ENCODE assay signal across 36 cellular contexts in genomic region chr7:136057509-136057908, GRCh38.
"Had no signal": no experiment of that assay in that cellular context is flagged by ENCODE, and none has a peak within 500 bp of the region (broad histone marks: within the 10 kb centered on the region; RNA-seq: fewer than 3 reads in every experiment).

No MANE protein-coding gene starts in this region.

- H3K4me1 Mint-ChIP-seq: activated naive CD4-positive, alpha-beta T cell treated with anti-CD3 and anti-CD28 coated beads, Interleukin-2, amount 10 ng/mL, durations not matched to agents 7 days and 5 days; activated naive CD4-positive, alpha-beta T cell treated with anti-CD3 and anti-CD28 coated beads, Interleukin-2, amount 50 U/mL, for 24 hours; activated naive CD8-positive, alpha-beta T cell treated with anti-CD3 and anti-CD28 coated beads for 36 hours; activated naive CD8-positive, alpha-beta T cell treated with anti-CD3 and anti-CD28 coated beads, Interleukin-2, amount 10 ng/mL, durations not matched to agents 7 days and 5 days; activated naive CD8-positive, alpha-beta T cell treated with anti-CD3 and anti-CD28 coated beads, Interleukin-2, amount 50 U/mL, for 24 hours had no signal

- H3K9me3 Mint-ChIP-seq: activated naive CD4-positive, alpha-beta T cell treated with anti-CD3 and anti-CD28 coated beads for 36 hours; activated naive CD4-positive, alpha-beta T cell treated with anti-CD3 and anti-CD28 coated beads, Interleukin-2, amount 10 ng/mL, durations not matched to agents 7 days and 5 days; activated naive CD8-positive, alpha-beta T cell treated with anti-CD3 and anti-CD28 coated beads for 36 hours; activated naive CD8-positive, alpha-beta T cell treated with anti-CD3 and anti-CD28 coated beads, Interleukin-2, amount 10 ng/mL, durations not matched to agents 7 days and 5 days; activated naive CD8-positive, alpha-beta T cell treated with anti-CD3 and anti-CD28 coated beads, Interleukin-2, amount 50 U/mL, for 24 hours; activated T-cell treated with anti-CD3 and anti-CD28 coated beads, Interleukin-2, amount 50 U/mL, for 24 hours; activated T-cell treated with anti-CD3 and anti-CD28 coated beads, Interleukin-2, amount 50 U/mL, for 4 hours; activated T-cell treated with anti-CD3 and anti-CD28 coated beads, Interleukin-2, amount 50 U/mL, for 72 hours; activated T-helper 1 cell treated with anti-CD3 and anti-CD28 coated beads, Interleukin-12 subunit alpha, Interleukin-12 subunit beta, Interleukin-2, Interleukin-4 antibody, amounts not matched to agents 30 ng/mL and 10 ng/mL and 1 ng/mL, durations not matched to agents 14 hours and 24 hours and 36 hours; activated T-helper 17 cell treated with anti-CD3 and anti-CD28 coated beads, Interleukin-2, amount 50 U/mL, for 72 hours; activated T-helper 2 cell treated with anti-CD3 and anti-CD28 coated beads, Interferon-gamma antibody, Interleukin-2, Interleukin-4, amounts not matched to agents 10 μg/mL and 5 μg/mL and 100 μg/mL, durations not matched to agents 14 hours and 24 hours and 36 hours; central memory CD8-positive, alpha-beta T cell had no signal

- H3K4me3 ChIP-seq: adrenal gland, ascending aorta, body of pancreas, breast epithelium, cardiac muscle cell had no signal

- H3K36me3 ChIP-seq: adrenal gland, ascending aorta, brain microvascular endothelial cell, breast epithelium, cardiac muscle cell had no signal

- H3K4me3 Mint-ChIP-seq: activated naive CD4-positive, alpha-beta T cell treated with anti-CD3 and anti-CD28 coated beads for 36 hours; activated naive CD4-positive, alpha-beta T cell treated with anti-CD3 and anti-CD28 coated beads, Interleukin-2, amount 10 ng/mL, durations not matched to agents 7 days and 5 days; activated naive CD4-positive, alpha-beta T cell treated with anti-CD3 and anti-CD28 coated beads, Interleukin-2, amount 50 U/mL, for 24 hours; activated naive CD8-positive, alpha-beta T cell; activated naive CD8-positive, alpha-beta T cell treated with anti-CD3 and anti-CD28 coated beads for 36 hours; activated naive CD8-positive, alpha-beta T cell treated with anti-CD3 and anti-CD28 coated beads, Interleukin-2, amount 10 ng/mL, durations not matched to agents 7 days and 5 days; activated naive CD8-positive, alpha-beta T cell treated with anti-CD3 and anti-CD28 coated beads, Interleukin-2, amount 50 U/mL, for 24 hours; activated T-cell treated with anti-CD3 and anti-CD28 coated beads, Interleukin-2, amount 50 U/mL, for 24 hours; activated T-cell treated with anti-CD3 and anti-CD28 coated beads, Interleukin-2, amount 50 U/mL, for 4 hours; activated T-cell treated with anti-CD3 and anti-CD28 coated beads, Interleukin-2, amount 50 U/mL, for 72 hours; activated T-helper 1 cell treated with anti-CD3 and anti-CD28 coated beads, Interleukin-12 subunit alpha, Interleukin-12 subunit beta, Interleukin-2, Interleukin-4 antibody, amounts not matched to agents 30 ng/mL and 10 ng/mL and 1 ng/mL, durations not matched to agents 14 hours and 24 hours and 36 hours; activated T-helper 17 cell treated with anti-CD3 and anti-CD28 coated beads, Interleukin-2, amount 50 U/mL, for 72 hours; brain; central memory CD8-positive, alpha-beta T cell had no signal

- H3K36me3 Mint-ChIP-seq: activated naive CD4-positive, alpha-beta T cell treated with anti-CD3 and anti-CD28 coated beads, Interleukin-2, amount 10 ng/mL, durations not matched to agents 7 days and 5 days; activated naive CD8-positive, alpha-beta T cell treated with anti-CD3 and anti-CD28 coated beads, Interleukin-2, amount 10 ng/mL, durations not matched to agents 7 days and 5 days; brain had no signal

- FAIRE-seq: astrocyte, bronchial epithelial cell had no signal

- H3K27ac ChIP-seq: adrenal gland, ascending aorta, body of pancreas, brain microvascular endothelial cell, breast epithelium, cardiac muscle cell had no signal

- H3K27me3 ChIP-seq: adrenal gland, ascending aorta, body of pancreas, brain microvascular endothelial cell, breast epithelium, cardiac muscle cell had no signal

- H3K27ac Mint-ChIP-seq: activated naive CD4-positive, alpha-beta T cell treated with anti-CD3 and anti-CD28 coated beads for 36 hours; activated naive CD4-positive, alpha-beta T cell treated with anti-CD3 and anti-CD28 coated beads, Interleukin-2, amount 10 ng/mL, durations not matched to agents 7 days and 5 days; activated naive CD4-positive, alpha-beta T cell treated with anti-CD3 and anti-CD28 coated beads, Interleukin-2, amount 50 U/mL, for 24 hours; activated naive CD4-positive, alpha-beta T cell treated with anti-CD3 and anti-CD28 coated beads, Interleukin-2, amount 50 U/mL, for 72 hours; activated naive CD8-positive, alpha-beta T cell; activated naive CD8-positive, alpha-beta T cell treated with anti-CD3 and anti-CD28 coated beads for 36 hours; activated naive CD8-positive, alpha-beta T cell treated with anti-CD3 and anti-CD28 coated beads, Interleukin-2, amount 10 ng/mL, durations not matched to agents 7 days and 5 days; activated naive CD8-positive, alpha-beta T cell treated with anti-CD3 and anti-CD28 coated beads, Interleukin-2, amount 50 U/mL, for 24 hours; activated T-cell treated with anti-CD3 and anti-CD28 coated beads, Interleukin-2, amount 50 U/mL, for 24 hours; activated T-cell treated with anti-CD3 and anti-CD28 coated beads, Interleukin-2, amount 50 U/mL, for 72 hours; activated T-helper 1 cell treated with anti-CD3 and anti-CD28 coated beads, Interleukin-12 subunit alpha, Interleukin-12 subunit beta, Interleukin-2, Interleukin-4 antibody, amounts not matched to agents 30 ng/mL and 10 ng/mL and 1 ng/mL, durations not matched to agents 14 hours and 24 hours and 36 hours; activated T-helper 2 cell treated with anti-CD3 and anti-CD28 coated beads, Interferon-gamma antibody, Interleukin-2, Interleukin-4, amounts not matched to agents 10 μg/mL and 5 μg/mL and 100 μg/mL, durations not matched to agents 14 hours and 24 hours and 36 hours had no signal

- DNase-seq: activated effector memory CD4-positive, alpha-beta T cell treated with anti-CD3 and anti-CD28 coated beads, Interleukin-2, amount 50 U/mL, for 16 hours; activated effector memory CD4-positive, alpha-beta T cell treated with Interleukin-2 at 50 U/mL for 16 hours; activated gamma-delta T cell; activated gamma-delta T cell treated with Interleukin-2 at 50 U/mL for 16 hours; activated naive CD4-positive, alpha-beta T cell; activated naive CD4-positive, alpha-beta T cell treated with anti-CD3 and anti-CD28 coated beads for 36 hours; activated naive CD4-positive, alpha-beta T cell treated with anti-CD3 and anti-CD28 coated beads, Interleukin-2, amount 10 ng/mL, durations not matched to agents 7 days and 5 days; activated naive CD4-positive, alpha-beta T cell treated with anti-CD3 and anti-CD28 coated beads, Interleukin-2, amount 50 U/mL, for 16 hours; activated naive CD4-positive, alpha-beta T cell treated with Interleukin-2 at 50 U/mL for 16 hours; activated naive CD8-positive, alpha-beta T cell treated with anti-CD3 and anti-CD28 coated beads for 36 hours; activated naive CD8-positive, alpha-beta T cell treated with anti-CD3 and anti-CD28 coated beads, Interleukin-2, amount 10 ng/mL, durations not matched to agents 7 days and 5 days; activated naive CD8-positive, alpha-beta T cell treated with anti-CD3 and anti-CD28 coated beads, Interleukin-2, amount 50 U/mL, for 24 hours; activated T-cell treated with anti-CD3 and anti-CD28 coated beads, Interleukin-2, amount 50 U/mL, for 24 hours; activated T-cell treated with anti-CD3 and anti-CD28 coated beads, Interleukin-2, amount 50 U/mL, for 4 hours; activated T-cell treated with anti-CD3 and anti-CD28 coated beads, Interleukin-2, amount 50 U/mL, for 48 hours; activated T-cell treated with anti-CD3 and anti-CD28 coated beads, Interleukin-2, amount 50 U/mL, for 72 hours; amniotic stem cell; aorta; body of pancreas; brain microvascular endothelial cell; central memory CD4-positive, alpha-beta T cell; cerebellar nuclear complex had no signal

- H3K27me3 Mint-ChIP-seq: activated naive CD4-positive, alpha-beta T cell treated with anti-CD3 and anti-CD28 coated beads, Interleukin-2, amount 10 ng/mL, durations not matched to agents 7 days and 5 days; activated naive CD4-positive, alpha-beta T cell treated with anti-CD3 and anti-CD28 coated beads, Interleukin-2, amount 50 U/mL, for 24 hours; activated naive CD8-positive, alpha-beta T cell; activated naive CD8-positive, alpha-beta T cell treated with anti-CD3 and anti-CD28 coated beads for 36 hours; activated T-cell treated with anti-CD3 and anti-CD28 coated beads, Interleukin-2, amount 50 U/mL, for 24 hours; activated T-helper 17 cell treated with anti-CD3 and anti-CD28 coated beads, Interleukin-2, amount 50 U/mL, for 72 hours; central memory CD8-positive, alpha-beta T cell had no signal

- H3K4me1 ChIP-seq: adrenal gland, ascending aorta, body of pancreas, breast epithelium had no signal

- ATAC-seq: activated naive CD4-positive, alpha-beta T cell treated with anti-CD3 and anti-CD28 coated beads, Interleukin-2, amount 50 U/mL, for 72 hours; activated naive CD8-positive, alpha-beta T cell treated with anti-CD3 and anti-CD28 coated beads, Interleukin-2, amount 50 U/mL, for 24 hours; activated T-cell treated with anti-CD3 and anti-CD28 coated beads, Interleukin-2, amount 50 U/mL, for 4 hours; activated T-cell treated with anti-CD3 and anti-CD28 coated beads, Interleukin-2, amount 50 U/mL, for 72 hours; activated T-helper 17 cell treated with anti-CD3 and anti-CD28 coated beads, Interleukin-2, amount 50 U/mL, for 72 hours; body of pancreas had no signal

- H3K9me3 ChIP-seq: adrenal gland, ascending aorta, body of pancreas, breast epithelium had no signal
